Comparison of ENCODE assay signal across 8 cellular contexts in genomic region chr16:11105038-11105903, GRCh38.
DNase-seq lines count a peak whose midpoint lies in the region; ATAC-seq and TF ChIP-seq lines count a peak whose summit lies in the region.

No MANE protein-coding gene starts in this region.

- H3K4me2 ChIP-seq in OCI-LY7 (ENCODE audit: low read length): peak overlapping the region; percentile 52

- ATAC-seq in GM19452 (IDR thresholded peaks at IDR 0.05; ENCODE audit: unreplicated experiment) (peak; percentile 77), HG03565 (IDR thresholded peaks at IDR 0.05; ENCODE audit: unreplicated experiment) (peak; percentile 59), right lobe of liver (peak; percentile 70 to 88 (median 74))

- H3K4me1 ChIP-seq in OCI-LY7 (ENCODE audit: insufficient read depth, low read length, poor library complexity, severe bottlenecking) (peaks cover 22% of the 10 kb centered on the region), right lobe of liver (peaks cover 0 to 35% (median 7%) of the 10 kb centered on the region in 4 donors), thyroid gland (peaks cover 49 to 66% of the 10 kb centered on the region in 2 donors)

- H3K79me2 ChIP-seq in OCI-LY7 (ENCODE audit: insufficient read depth, low read depth, low read length): no peaks in the 10 kb centered on the region

- H4K20me1 ChIP-seq in OCI-LY7 (ENCODE audit: insufficient read depth, low read length): no peaks in the 10 kb centered on the region

- no peaks in the 10 kb centered on the region for H3K9me2 ChIP-seq in OCI-LY7 (ENCODE audit: insufficient read depth, low read length)

- DNase-seq in Caki2 (ENCODE audit: low read depth) (peak; percentile 31), OCI-LY7 (ENCODE audit: low spot score) (peak; percentile 68), brain microvascular endothelial cell (peak; percentile 96), right lobe of liver (no peak), thyroid gland (peak; percentile 36 to 44), NCI-H2081 treated with DMSO at 0.1 percent for 48 hours (lab: John Stamatoyannopoulos, UW) (no peak)

- H3K4me3 ChIP-seq in OCI-LY7 (ENCODE audit: low read depth, low read length, poor library complexity, severe bottlenecking) (no peak overlapping the region), brain microvascular endothelial cell (ENCODE audit: low read depth, low read length) (no peak overlapping the region), right lobe of liver (no peak overlapping the region), thyroid gland (replicated peaks in 1 of 3) (no peak overlapping the region)

- CTCF ChIA-PET in OCI-LY7 (lab: Charles Lee; ENCODE audit: unreplicated experiment): interaction anchor here (0.7 to 1.3 kb wide), 2 partner anchors 113 to 266 kb away, joined by 3 read pairs; no protein-coding TSS in a partner anchor

- TF ChIP-seq CTCF in OCI-LY7 (conservative IDR thresholded peaks at IDR 0.05; ENCODE audit: low read length): no peak
- TF ChIP-seq CTCF in brain microvascular endothelial cell (IDR thresholded peaks at IDR 0.05; ENCODE audit: low read depth, low read length, missing control alignments): peak; percentile 4
- no peak for TF ChIP-seq CTCF in right lobe of liver (IDR thresholded peaks at IDR 0.05)
- peak in 2 of 6 experiments; percentile 14 to 37 for TF ChIP-seq CTCF in thyroid gland (IDR thresholded peaks at IDR 0.05)

- POLR2A ChIA-PET in OCI-LY7 (lab: Charles Lee): interaction anchor here (1.5 to 1.6 kb wide), 2 partner anchors 11 to 150 kb away, joined by 4 read pairs; no protein-coding TSS in a partner anchor

- H3K27me3 ChIP-seq in brain microvascular endothelial cell (replicated peaks): no peaks in the 10 kb centered on the region
- H3K27me3 ChIP-seq in right lobe of liver: no peaks in the 10 kb centered on the region
- no peaks in the 10 kb centered on the region for H3K27me3 ChIP-seq in thyroid gland

- no peak overlapping the region for H2AFZ ChIP-seq in OCI-LY7 (ENCODE audit: low read length)

- BruUV-seq in OCI-LY7 (replicated peaks; lab: Mats Ljungman, UMichigan): no TSS peak

- in situ Hi-C loops in Caki2 (cut with HindIII; ENCODE audit: low pct_unique_long_range_greater_than_20kb, low sequenced_read_pairs): no loop called here
- in situ Hi-C loops in brain microvascular endothelial cell (cut with HindIII; ENCODE audit: low pct_ligation_motif_present, low sequenced_read_pairs): no loop called here

- peaks cover 3% of the 10 kb centered on the region; the same call in 1 of the 2 replicates for H3K36me3 ChIP-seq in OCI-LY7 (ENCODE audit: insufficient read depth, low read length)
- no peaks in the 10 kb centered on the region for H3K36me3 ChIP-seq in brain microvascular endothelial cell (replicated peaks)
- no peaks in the 10 kb centered on the region for H3K36me3 ChIP-seq in right lobe of liver
- H3K36me3 ChIP-seq in thyroid gland: no peaks in the 10 kb centered on the region

- TF ChIP-seq POLR2A in right lobe of liver (IDR thresholded peaks at IDR 0.05) (peak; percentile 39), thyroid gland (IDR thresholded peaks at IDR 0.05) (peak in 1 of 2 donors; percentile 3)

- WGBS in right lobe of liver (ENCODE audit: insufficient coverage, low coverage, low lambda C conversion rate, missing lambda C conversion rate): 12% methylated on average over 6 of the region's 7 CpGs
- WGBS in thyroid gland, 2 donors: 21 to 30% methylated on average over 7 of the region's 7 CpGs

- no peak overlapping the region for H3K27ac ChIP-seq in OCI-LY7 (ENCODE audit: low read depth, low read length, poor library complexity, severe bottlenecking)
- peak overlapping the region; percentile 81 for H3K27ac ChIP-seq in brain microvascular endothelial cell
- peak overlapping the region; percentile 20 to 61 (median 36) for H3K27ac ChIP-seq in right lobe of liver
- peak overlapping the region; percentile 28 to 92 (median 84) for H3K27ac ChIP-seq in thyroid gland

- intact Hi-C loops in OCI-LY7 (cut with micrococcal nuclease; ENCODE audit: unreplicated experiment): no loop called here
- intact Hi-C loops in right lobe of liver (cut with DNase I): no loop called here
- intact Hi-C loops in thyroid gland (cut with DNase I): no loop called here

- H3K9me3 ChIP-seq in OCI-LY7 (ENCODE audit: low read length) (no peaks in the 10 kb centered on the region), right lobe of liver (no peaks in the 10 kb centered on the region), thyroid gland (no peaks in the 10 kb centered on the region)

Comparison
In these comparisons a context has a peak if more than half of its experiments do, and no peak if none do; other contexts are left out.
1. DNase-seq: peak in Caki2 (single experiment), OCI-LY7 (single experiment), brain microvascular endothelial cell (single experiment) and thyroid gland (2 of 2); none in right lobe of liver (0 of 3) and NCI-H2081 treated with DMSO at 0.1 percent for 48 hours (single experiment).
2. Peak in every context shown above with its lines, with median percentiles within 50 percentile points of each other: ATAC-seq.